Comparison of ENCODE assay signal across 1 cellular context in genomic region chr17:39679521-39680192, GRCh38.
TF ChIP-seq lines count a peak whose summit lies in the region.

No MANE protein-coding gene starts in this region.

TF ChIP-seq in SK-N-SH treated with all-trans-retinoic acid at 6 μM for 48 hours, 23 proteins besides CTCF, POLR2A, EP300 and RAD21 (continued from another document):
- TF ChIP-seq CSRNP3 (CRISPR knock-in tag; IDR thresholded peaks at IDR 0.05) (no peak), TOX (CRISPR knock-in tag; IDR thresholded peaks at IDR 0.05; ENCODE audit: borderline replicate concordance) (no peak), ZNF565 (CRISPR knock-in tag; conservative IDR thresholded peaks at IDR 0.05; ENCODE audit: low read depth) (no peak), ZNF70 (CRISPR knock-in tag; IDR thresholded peaks at IDR 0.05) (no peak), RARB (CRISPR knock-in tag; IDR thresholded peaks at IDR 0.05) (no peak), PPARA (CRISPR knock-in tag; IDR thresholded peaks at IDR 0.05; ENCODE audit: borderline replicate concordance) (no peak), ZFP3 (CRISPR knock-in tag; IDR thresholded peaks at IDR 0.05) (no peak), TSHZ2 (CRISPR knock-in tag; IDR thresholded peaks at IDR 0.05) (no peak), CREB5 (CRISPR knock-in tag; IDR thresholded peaks at IDR 0.05; ENCODE audit: low read depth) (no peak), TCF4 (CRISPR knock-in tag; IDR thresholded peaks at IDR 0.05; ENCODE audit: borderline replicate concordance) (no peak), ZFP30 (CRISPR knock-in tag; IDR thresholded peaks at IDR 0.05) (no peak), OSR1 (CRISPR knock-in tag; IDR thresholded peaks at IDR 0.05) (no peak), GLIS3 (CRISPR knock-in tag; IDR thresholded peaks at IDR 0.05) (no peak), ESRRG (CRISPR knock-in tag; IDR thresholded peaks at IDR 0.05) (no peak), CSDC2 (CRISPR knock-in tag; IDR thresholded peaks at IDR 0.05) (no peak), SNAI2 (CRISPR knock-in tag; IDR thresholded peaks at IDR 0.05) (no peak), ISL1 (CRISPR knock-in tag; IDR thresholded peaks at IDR 0.05) (no peak), ZNF8 (CRISPR knock-in tag; IDR thresholded peaks at IDR 0.05) (no peak)
